13 cellular contexts compared by ENCODE assay signal in genomic region chr1:88204111-88204510, GRCh38.
DNase-seq lines count a peak whose midpoint lies in the region; ATAC-seq and TF ChIP-seq lines count a peak whose summit lies in the region.
"Had no signal": no experiment of that assay in that cellular context is flagged by ENCODE, and none has a peak within 500 bp of the region (broad histone marks: within the 10 kb centered on the region; RNA-seq: fewer than 3 reads in every experiment).

No MANE protein-coding gene starts in this region.

- H3K4me3 ChIP-seq in SK-N-SH (ENCODE audit: low read depth in 2 of 2, low read length in 1 of 2): no peak overlapping the region
- no peak overlapping the region for H3K4me3 ChIP-seq in right atrium auricular region
- H3K4me3 ChIP-seq: A549, BLaER1, HAP-1 had no signal

- H4K20me1 ChIP-seq in SK-N-SH (ENCODE audit: insufficient read depth): no peaks in the 10 kb centered on the region
- H4K20me1 ChIP-seq: BLaER1 had no signal

- no peak for TF ChIP-seq EP300 in SK-N-SH (IDR thresholded peaks at IDR 0.05; ENCODE audit: borderline replicate concordance in 1 of 2, low read depth in 1 of 2, low read length in 1 of 2)

- CTCF ChIA-PET in SK-N-SH (lab: Yijun Ruan, JAX): interaction anchor here (2.5 kb wide), 1 partner anchor 24 kb away, joined by 10 read pairs; no protein-coding TSS in a partner anchor

- TF ChIP-seq CTCF in SK-N-SH (IDR thresholded peaks at IDR 0.05) (no peak), right atrium auricular region (IDR thresholded peaks at IDR 0.05) (no peak)

- H3K9me2 ChIP-seq in SK-N-SH: no peaks in the 10 kb centered on the region

- H3K9me3 ChIP-seq in SK-N-SH: no peaks in the 10 kb centered on the region
- H3K9me3 ChIP-seq in right atrium auricular region: no peaks in the 10 kb centered on the region
- H3K9me3 ChIP-seq: A549, BLaER1, HAP-1 had no signal

- WGBS in SK-N-SH (ENCODE audit: low lambda C conversion rate): 6% methylated on average over 3 of the region's 3 CpGs

- no peak overlapping the region for H3K4me2 ChIP-seq in SK-N-SH
- H3K4me2 ChIP-seq: A549, BLaER1 had no signal

- POLR2A ChIA-PET in SK-N-SH (lab: Yijun Ruan, JAX): no interaction called here

- TF ChIP-seq RAD21 in SK-N-SH (IDR thresholded peaks at IDR 0.05; ENCODE audit: low read length): no peak

- H3K27ac ChIP-seq in SK-N-SH (ENCODE audit: low read depth in 2 of 2, low read length in 1 of 2) (no peak overlapping the region), right atrium auricular region (no peak overlapping the region)
- H3K27ac ChIP-seq: 22Rv1, A549, BLaER1 had no signal

- H2AFZ ChIP-seq in SK-N-SH (ENCODE audit: low read depth): peak overlapping the region; percentile 38; the same call in 1 of the 2 replicates

- peaks cover 2% of the 10 kb centered on the region for H3F3A ChIP-seq in SK-N-SH (replicated peaks; ENCODE audit: insufficient read depth)

- ATAC-seq in SK-N-SH treated with all-trans-retinoic acid at 6 μM for 48 hours (no peak), GM21619 (IDR thresholded peaks at IDR 0.05; ENCODE audit: unreplicated experiment) (no peak)
- ATAC-seq: A549 had no signal

- H3K79me2 ChIP-seq in SK-N-SH (ENCODE audit: insufficient read depth): no peaks in the 10 kb centered on the region

- H3K9ac ChIP-seq in SK-N-SH: no peak overlapping the region
- H3K9ac ChIP-seq: BLaER1 had no signal

- H3K27me3 ChIP-seq in SK-N-SH (ENCODE audit: insufficient read depth): no peaks in the 10 kb centered on the region
- H3K27me3 ChIP-seq in right atrium auricular region: no peaks in the 10 kb centered on the region
- H3K27me3 ChIP-seq: BLaER1 had no signal

- H3K4me1 ChIP-seq in SK-N-SH (ENCODE audit: control insufficient read depth in 1 of 2, insufficient read depth in 2 of 2, low read depth in 1 of 2, low read length in 1 of 2) (no peaks in the 10 kb centered on the region; a peak in 1 of 4 replicates), right atrium auricular region (no peaks in the 10 kb centered on the region)
- H3K4me1 ChIP-seq: A549, BLaER1, HAP-1 had no signal

- H3K36me3 ChIP-seq in SK-N-SH (replicated peaks in 1 of 2; ENCODE audit: control insufficient read depth in 1 of 2, insufficient read depth in 2 of 2, low read length in 1 of 2) (no peaks in the 10 kb centered on the region), right atrium auricular region (no peaks in the 10 kb centered on the region)
- H3K36me3 ChIP-seq: BLaER1, HAP-1 had no signal

- DNase-seq in SK-N-SH: no peak
- DNase-seq in NCI-H226: peak; percentile 67
- peak; percentile 3 for DNase-seq in iris pigment epithelial cell (ENCODE audit: low read depth)
- DNase-seq in right atrium auricular region (ENCODE audit: low spot score): no peak
- DNase-seq in stimulated activated CD4-positive, alpha-beta T cell treated with anti-CD3 and anti-CD28 coated beads, Interleukin-15, amount 100 ng/mL, for 24 hours: no peak
- DNase-seq: CD4-positive, alpha-beta memory T cell; DMS79 treated with DMSO at 0.1 percent for 48 hours had no signal

TF ChIP-seq in SK-N-SH, 30 proteins besides CTCF, POLR2A, EP300 and RAD21:
- TF ChIP-seq RFX5 (IDR thresholded peaks at IDR 0.05; ENCODE audit: low read length): no peak
- TF ChIP-seq IRF3 (IDR thresholded peaks at IDR 0.05; ENCODE audit: low read depth, low read length): no peak
- TF ChIP-seq TAF1 (IDR thresholded peaks at IDR 0.05; ENCODE audit: borderline replicate concordance, low read depth, low read length): no peak
- no peak for TF ChIP-seq FOSL2 (IDR thresholded peaks at IDR 0.05; ENCODE audit: borderline replicate concordance, low read depth)
- TF ChIP-seq YY1 (IDR thresholded peaks at IDR 0.05; ENCODE audit: low read depth): no peak
- TF ChIP-seq FOXM1 (IDR thresholded peaks at IDR 0.05; ENCODE audit: low read depth): no peak
- no peak for TF ChIP-seq RXRA (IDR thresholded peaks at IDR 0.05; ENCODE audit: borderline replicate concordance, low read depth)
- no peak for TF ChIP-seq POLR2AphosphoS5 (IDR thresholded peaks at IDR 0.05; ENCODE audit: low read depth, low read length)
- no peak for TF ChIP-seq MXI1 (IDR thresholded peaks at IDR 0.05; ENCODE audit: low read depth, low read length)
- no peak for TF ChIP-seq RCOR1 (IDR thresholded peaks at IDR 0.05; ENCODE audit: low read length)

TF ChIP-seq in SK-N-SH treated with all-trans-retinoic acid at 6 μM for 48 hours, 23 proteins besides CTCF, POLR2A, EP300 and RAD21:
- no peak for TF ChIP-seq CSRNP3 (CRISPR knock-in tag; IDR thresholded peaks at IDR 0.05)
- TF ChIP-seq CSDC2 (CRISPR knock-in tag; IDR thresholded peaks at IDR 0.05): no peak
- no peak for TF ChIP-seq BACH2 (CRISPR knock-in tag; IDR thresholded peaks at IDR 0.05; ENCODE audit: borderline replicate concordance)
- no peak for TF ChIP-seq ZNF565 (CRISPR knock-in tag; conservative IDR thresholded peaks at IDR 0.05; ENCODE audit: low read depth)
- TF ChIP-seq PATZ1 (CRISPR knock-in tag; IDR thresholded peaks at IDR 0.05; ENCODE audit: borderline replicate concordance): no peak
- TF ChIP-seq POU6F1 (CRISPR knock-in tag; IDR thresholded peaks at IDR 0.05; ENCODE audit: borderline replicate concordance, low read depth): no peak
- TF ChIP-seq PPARA (CRISPR knock-in tag; IDR thresholded peaks at IDR 0.05; ENCODE audit: borderline replicate concordance): no peak
- TF ChIP-seq ZFP30 (CRISPR knock-in tag; IDR thresholded peaks at IDR 0.05): no peak
- no peak for TF ChIP-seq SNAI2 (CRISPR knock-in tag; IDR thresholded peaks at IDR 0.05)
- no peak for TF ChIP-seq ZC3H10 (CRISPR knock-in tag; IDR thresholded peaks at IDR 0.05)
- TF ChIP-seq ESRRG (CRISPR knock-in tag; IDR thresholded peaks at IDR 0.05): no peak
- no peak for TF ChIP-seq OSR1 (CRISPR knock-in tag; IDR thresholded peaks at IDR 0.05)
TF ChIP-seq in SK-N-SH treated with all-trans-retinoic acid at 6 μM for 48 hours: peak in this region for 0.

Comparison
In these comparisons a context has a peak if more than half of its experiments do, and no peak if none do; other contexts are left out.
1. DNase-seq: peak in NCI-H226 (single experiment) and iris pigment epithelial cell (single experiment); none in SK-N-SH (single experiment), right atrium auricular region (single experiment) and stimulated activated CD4-positive, alpha-beta T cell treated with anti-CD3 and anti-CD28 coated beads, Interleukin-15, amount 100 ng/mL, for 24 hours (single experiment).